In genomic region chr5:80756292-80756691, GRCh38 we compare ENCODE assay signal across 20 cellular contexts.
DNase-seq lines count a peak whose midpoint lies in the region; ATAC-seq, FAIRE-seq and TF ChIP-seq lines count a peak whose summit lies in the region.
"Had no signal": no experiment of that assay in that cellular context is flagged by ENCODE, and none has a peak within 500 bp of the region (broad histone marks: within the 10 kb centered on the region; RNA-seq: fewer than 3 reads in every experiment).

No MANE protein-coding gene starts in this region.

- peak overlapping the region; percentile 65 to 91 (median 78); a peak in 17 of 22 replicates for H3K4me2 ChIP-seq in BLaER1 treated with 17β-estradiol and CSF1 and Interleukin-3, amounts not matched to agents 10 nM and 100 nM
- H3K4me2 ChIP-seq: PC-9, SK-N-SH had no signal

- peaks cover 2% of the 10 kb centered on the region for H3K9me3 Mint-ChIP-seq in CD8-positive, alpha-beta T cell
- no peaks in the 10 kb centered on the region for H3K9me3 Mint-ChIP-seq in endothelial cell (ENCODE audit: unreplicated experiment)
- H3K9me3 Mint-ChIP-seq: nephron had no signal

- peaks cover 0 to 5% (median 0%) of the 10 kb centered on the region in 11 experiments; a peak in 3 of 22 replicates for H3K9me3 ChIP-seq in BLaER1 treated with 17β-estradiol and CSF1 and Interleukin-3, amounts not matched to agents 10 nM and 100 nM (replicated peaks in 1 of 11)
- H3K9me3 ChIP-seq in CD8-positive, alpha-beta T cell (ENCODE audit: low read length), result no peaks in the 10 kb centered on the region
- H3K9me3 ChIP-seq in T-helper 17 cell (ENCODE audit: control insufficient read depth, low read length, poor library complexity, severe bottlenecking), result no peaks in the 10 kb centered on the region
- H3K9me3 ChIP-seq: heart right ventricle, prostate gland, SK-N-SH, thyroid gland had no signal

- H3K36me3 ChIP-seq in BLaER1 treated with 17β-estradiol and CSF1 and Interleukin-3, amounts not matched to agents 10 nM and 100 nM, result peaks cover 9 to 59% (median 23%) of the 10 kb centered on the region in 11 experiments; a peak in 19 of 22 replicates
- H3K36me3 ChIP-seq in CD8-positive, alpha-beta T cell (ENCODE audit: insufficient read depth, low read length), result no peaks in the 10 kb centered on the region
- H3K36me3 ChIP-seq: prostate gland, thyroid gland had no signal

- TF ChIP-seq CTCF in CD8-positive, alpha-beta T cell (IDR thresholded peaks at IDR 0.05), result no peak
- TF ChIP-seq CTCF in endothelial cell (IDR thresholded peaks at IDR 0.05; ENCODE audit: unreplicated experiment) (no peak), RWPE1 (conservative IDR thresholded peaks at IDR 0.05; ENCODE audit: low read depth) (no peak)

- H3K4me3 Mint-ChIP-seq in CD8-positive, alpha-beta T cell, result peak overlapping the region; percentile 75
- H3K4me3 Mint-ChIP-seq in T-helper 17 cell (peak overlapping the region; percentile 73), endothelial cell (ENCODE audit: unreplicated experiment) (no peak overlapping the region)
- H3K4me3 Mint-ChIP-seq: nephron had no signal

- no peak overlapping the region for H3K4me3 ChIP-seq in BLaER1 treated with 17β-estradiol and CSF1 and Interleukin-3, amounts not matched to agents 10 nM and 100 nM
- no peak overlapping the region for H3K4me3 ChIP-seq in CD8-positive, alpha-beta T cell (ENCODE audit: low read depth, low read length)
- H3K4me3 ChIP-seq: GM23248, heart right ventricle, PC-9, prostate gland, thyroid gland had no signal

- no peak overlapping the region for H3K27ac ChIP-seq in BLaER1 treated with 17β-estradiol and CSF1 and Interleukin-3, amounts not matched to agents 10 nM and 100 nM
- peak overlapping the region; percentile 2 for H3K27ac ChIP-seq in CD8-positive, alpha-beta T cell (ENCODE audit: low read depth, low read length)
- no peak overlapping the region for H3K27ac ChIP-seq in RWPE1
- H3K27ac ChIP-seq: GM23248, PC-9, thyroid gland had no signal

- peaks cover 20 to 34% (median 26%) of the 10 kb centered on the region in 10 experiments for H3K4me1 ChIP-seq in BLaER1 treated with 17β-estradiol and CSF1 and Interleukin-3, amounts not matched to agents 10 nM and 100 nM
- H3K4me1 ChIP-seq in CD8-positive, alpha-beta T cell (ENCODE audit: insufficient read depth, low read length), result peaks cover 32% of the 10 kb centered on the region
- H3K4me1 ChIP-seq: prostate gland, thyroid gland had no signal

- no peak overlapping the region for H3K9ac ChIP-seq in BLaER1 treated with 17β-estradiol and CSF1 and Interleukin-3, amounts not matched to agents 10 nM and 100 nM
- H3K9ac ChIP-seq: GM23248, SK-N-SH had no signal

- peak overlapping the region; percentile 90 for H3K27ac Mint-ChIP-seq in CD8-positive, alpha-beta T cell
- peak overlapping the region; percentile 95 for H3K27ac Mint-ChIP-seq in T-helper 17 cell
- peak overlapping the region; percentile 38 for H3K27ac Mint-ChIP-seq in endothelial cell (ENCODE audit: unreplicated experiment)

- no peak for ATAC-seq in CD8-positive, alpha-beta T cell
- ATAC-seq in T-helper 17 cell, result peak; percentile 52

- H3K27me3 Mint-ChIP-seq in CD8-positive, alpha-beta T cell (ENCODE audit: low read depth), result no peaks in the 10 kb centered on the region
- H3K27me3 Mint-ChIP-seq in T-helper 17 cell, result no peaks in the 10 kb centered on the region
- no peaks in the 10 kb centered on the region for H3K27me3 Mint-ChIP-seq in endothelial cell (ENCODE audit: unreplicated experiment)

- H4K20me1 ChIP-seq in BLaER1 treated with 17β-estradiol and CSF1 and Interleukin-3, amounts not matched to agents 10 nM and 100 nM, result no peaks in the 10 kb centered on the region

- POLR2A ChIA-PET in CD8-positive, alpha-beta T cell (lab: Charles Lee), result no interaction called here
- POLR2A ChIA-PET in RWPE1 (lab: Yijun Ruan, JAX; ENCODE audit: low non-redundant PET), result no interaction called here

- CTCF ChIA-PET in CD8-positive, alpha-beta T cell (lab: Charles Lee), result no interaction called here
- CTCF ChIA-PET in RWPE1 (lab: Yijun Ruan, JAX), result interaction anchor here (0.6 to 1.5 kb wide), 2 partner anchors 137 to 352 kb away, joined by 3 to 4 read pairs; no protein-coding TSS in a partner anchor

- no peak for DNase-seq in CD8-positive, alpha-beta T cell
- no peak for DNase-seq in T-helper 17 cell
- no peak for DNase-seq in endothelial cell (ENCODE audit: low spot score)
- DNase-seq in frontal cortex (ENCODE audit: low spot score in 2 of 2), result no peak
- DNase-seq in RWPE1 (ENCODE audit: low spot score), result no peak
- no peak for DNase-seq in ureter (ENCODE audit: low spot score)
- DNase-seq: caudate nucleus; DMS 273 treated with DMSO at 0.1 percent for 48 hours; effector CD4-positive, alpha-beta T cell; GM23248; heart right ventricle; NCI-H1930; NCI-H510A; PC-9; SK-N-SH; thyroid gland had no signal

- H3K4me1 Mint-ChIP-seq in CD8-positive, alpha-beta T cell (ENCODE audit: low read depth), result peaks cover 59% of the 10 kb centered on the region
- H3K4me1 Mint-ChIP-seq in T-helper 17 cell (peaks cover 53% of the 10 kb centered on the region), endothelial cell (ENCODE audit: unreplicated experiment) (peaks cover 21% of the 10 kb centered on the region)

- no peaks in the 10 kb centered on the region for H3K27me3 ChIP-seq in BLaER1 treated with 17β-estradiol and CSF1 and Interleukin-3, amounts not matched to agents 10 nM and 100 nM
- no peaks in the 10 kb centered on the region for H3K27me3 ChIP-seq in CD8-positive, alpha-beta T cell (ENCODE audit: insufficient read depth, low read length)
- H3K27me3 ChIP-seq: heart right ventricle, thyroid gland had no signal

- intact Hi-C loops in CD8-positive, alpha-beta T cell (cut with DNase I, micrococcal nuclease), result no loop called here

- FAIRE-seq in frontal cortex (lab: Jason Lieb, UNC), result no peak
- FAIRE-seq: islet of Langerhans had no signal

- H3K36me3 Mint-ChIP-seq in CD8-positive, alpha-beta T cell, result peaks cover 35% of the 10 kb centered on the region
- H3K36me3 Mint-ChIP-seq in T-helper 17 cell (ENCODE audit: low read depth) (peaks cover 5% of the 10 kb centered on the region), endothelial cell (ENCODE audit: low read depth, unreplicated experiment) (peaks cover 4% of the 10 kb centered on the region)

Comparison
In these comparisons a context has a peak if more than half of its experiments do, and no peak if none do; other contexts are left out.
1. H3K27ac Mint-ChIP-seq: peak in every context shown above with its lines; median percentile 95 in T-helper 17 cell; 90 in CD8-positive, alpha-beta T cell; 38 in endothelial cell.